9 cellular contexts compared by ENCODE assay signal in genomic region chr7:157355784-157356511, GRCh38. TPM values are rescaled to one million over a fixed set of nuclear protein-coding genes. Genes with fewer than 3 reads are reported as not detected.
DNase-seq lines count a peak whose midpoint lies in the region; ATAC-seq, FAIRE-seq and TF ChIP-seq lines count a peak whose summit lies in the region.
"Had no signal": no experiment of that assay in that cellular context is flagged by ENCODE, and none has a peak within 500 bp of the region (broad histone marks: within the 10 kb centered on the region; RNA-seq: fewer than 3 reads in every experiment).

No MANE protein-coding gene starts in this region.

- peaks cover 99% of the 10 kb centered on the region for H4K20me1 ChIP-seq in Loucy (ENCODE audit: insufficient read depth, low read length, poor library complexity, severe bottlenecking)

- TF ChIP-seq POLR2A in A549 (IDR thresholded peaks at IDR 0.05; ENCODE audit: low read length) = no peak

- H3K36me3 ChIP-seq in Loucy (ENCODE audit: insufficient read depth, low read length) (peaks cover 61% of the 10 kb centered on the region; the same call in 1 of the 2 replicates), mesendoderm (ENCODE audit: control insufficient read depth, insufficient read depth, low read length) (peaks cover 4% of the 10 kb centered on the region), brain microvascular endothelial cell (replicated peaks) (peaks cover 21% of the 10 kb centered on the region), colonic mucosa (no peaks in the 10 kb centered on the region)

- peak overlapping the region; percentile 62 for H3K56ac ChIP-seq in mesendoderm (ENCODE audit: low read length)

- no peak overlapping the region for H3K4me3 ChIP-seq in A549
- H3K4me3 ChIP-seq in Loucy (ENCODE audit: low read length, poor library complexity, severe bottlenecking) = no peak overlapping the region
- peak overlapping the region; percentile 43 for H3K4me3 ChIP-seq in coronary artery
- H3K4me3 ChIP-seq in mesendoderm (ENCODE audit: low read length) = no peak overlapping the region
- H3K4me3 ChIP-seq in brain microvascular endothelial cell (ENCODE audit: low read depth, low read length) = no peak overlapping the region
- no peak overlapping the region for H3K4me3 ChIP-seq in colonic mucosa
- H3K4me3 ChIP-seq: Peyer's patch had no signal

- H2AK5ac ChIP-seq in mesendoderm (ENCODE audit: low read length) = no peak overlapping the region

- peak overlapping the region in 1 of 2 experiments; percentile 4; a peak in 2 of 6 replicates for H3K27ac ChIP-seq in A549
- H3K27ac ChIP-seq in coronary artery = peak overlapping the region; percentile 44 to 62
- no peak overlapping the region for H3K27ac ChIP-seq in mesendoderm (ENCODE audit: low read depth, low read length)
- H3K27ac ChIP-seq in brain microvascular endothelial cell = no peak overlapping the region
- no peak overlapping the region for H3K27ac ChIP-seq in colonic mucosa
- H3K27ac ChIP-seq: Peyer's patch had no signal

- peaks cover 17% of the 10 kb centered on the region for H3K79me1 ChIP-seq in mesendoderm (ENCODE audit: low read length)

- peak overlapping the region; percentile 92 for H3K23ac ChIP-seq in mesendoderm (ENCODE audit: low read length)

- H4K5ac ChIP-seq in mesendoderm (ENCODE audit: low read length) = no peak overlapping the region

- H2BK120ac ChIP-seq in mesendoderm (ENCODE audit: low read depth, low read length) = no peak overlapping the region

- no peak for TF ChIP-seq RAD21 in A549 (conservative IDR thresholded peaks at IDR 0.05 in 1 of 2, IDR thresholded peaks at IDR 0.05 in 1 of 2)

- FAIRE-seq in A549 (lab: Jason Lieb, UNC) = no peak

- ATAC-seq in A549 = peak; percentile 33 to 39; a peak in 5 of 6 replicates

- no peak overlapping the region for H2BK15ac ChIP-seq in mesendoderm (replicated peaks; ENCODE audit: low read depth)

- H3K9me3 ChIP-seq in A549 = no peaks in the 10 kb centered on the region
- H3K9me3 ChIP-seq in Loucy (ENCODE audit: insufficient read depth, low read depth, low read length) = no peaks in the 10 kb centered on the region
- H3K9me3 ChIP-seq in colonic mucosa = no peaks in the 10 kb centered on the region
- H3K9me3 ChIP-seq: Peyer's patch had no signal

- H4K8ac ChIP-seq in mesendoderm (ENCODE audit: low read depth, low read length) = no peak overlapping the region

- intact Hi-C loops in colonic mucosa (cut with DNase I) = no loop called here

- no peak overlapping the region for H3K18ac ChIP-seq in mesendoderm (ENCODE audit: low read length)

- TF ChIP-seq EP300 in A549 (IDR thresholded peaks at IDR 0.05) = no peak

- CTCF ChIA-PET in A549 (lab: Yijun Ruan, JAX) = interaction anchor here (0.9 to 2.4 kb wide), 4 partner anchors 10 to 47 kb away, joined by 3 to 9 read pairs (median 4); no protein-coding TSS in a partner anchor

- POLR2A ChIA-PET in A549 (lab: Yijun Ruan, JAX) = no interaction called here

- H3K4me2 ChIP-seq in A549 (no peak overlapping the region), Loucy (ENCODE audit: low read depth, low read length, poor library complexity, severe bottlenecking) (peak overlapping the region; percentile 8), mesendoderm (ENCODE audit: low read length) (no peak overlapping the region)

- H3K79me2 ChIP-seq in Loucy (ENCODE audit: insufficient read depth, low read length) = peaks cover 100% of the 10 kb centered on the region
- H3K79me2 ChIP-seq in mesendoderm (ENCODE audit: control insufficient read depth, insufficient read depth, low read length) = peaks cover 89% of the 10 kb centered on the region

- DNase-seq in A549 (ENCODE audit: low read depth in 1 of 2, low spot score in 1 of 2) (no peak), coronary artery (ENCODE audit: low spot score) (no peak), mesendoderm (no peak), brain microvascular endothelial cell (no peak), colonic mucosa (no peak), MV-4-11 (lab: John Stamatoyannopoulos, UW) (no peak)
- no peak for DNase-seq in stimulated activated CD8-positive, alpha-beta memory T cell treated with anti-CD3 and anti-CD28 coated beads, Interleukin-4, amount 100 ng/mL, for 48 hours

- no peaks in the 10 kb centered on the region for H3K27me3 ChIP-seq in Loucy (ENCODE audit: insufficient read depth, low read length, poor library complexity, severe bottlenecking)
- H3K27me3 ChIP-seq in mesendoderm (ENCODE audit: insufficient read depth, low read length, poor library complexity) = no peaks in the 10 kb centered on the region
- no peaks in the 10 kb centered on the region for H3K27me3 ChIP-seq in brain microvascular endothelial cell (replicated peaks)
- H3K27me3 ChIP-seq in colonic mucosa = no peaks in the 10 kb centered on the region
- H3K27me3 ChIP-seq: Peyer's patch had no signal

- H2AFZ ChIP-seq in Loucy (ENCODE audit: low read length) = no peak overlapping the region

- WGBS in A549 (ENCODE audit: missing lambda C conversion rate) = 84% methylated on average over 15 of the region's 15 CpGs
- no CpG with 5 or more reads among the region's 15 CpGs for WGBS in mesendoderm (ENCODE audit: extremely low coverage, insufficient coverage, low lambda C conversion rate)

- H3K9me2 ChIP-seq in Loucy (replicated peaks; ENCODE audit: low read depth, low read length) = no peaks in the 10 kb centered on the region

- H3K9ac ChIP-seq in Loucy (ENCODE audit: low read depth, low read length, poor library complexity, severe bottlenecking) (no peak overlapping the region), mesendoderm (ENCODE audit: low read length) (no peak overlapping the region), colonic mucosa (ENCODE audit: low read depth in 2 of 2, low read length in 2 of 2) (no peak overlapping the region)

- H2BK5ac ChIP-seq in mesendoderm (ENCODE audit: low read length) = no peak overlapping the region

- H3K4me1 ChIP-seq in A549 (peaks cover 13% of the 10 kb centered on the region; the same call in 2 of the 3 replicates), Loucy (ENCODE audit: insufficient read depth, low read length, poor library complexity, severe bottlenecking) (peaks cover 6% of the 10 kb centered on the region), mesendoderm (ENCODE audit: control insufficient read depth, low read depth, low read length) (peaks cover 2% of the 10 kb centered on the region), colonic mucosa (peaks cover 9% of the 10 kb centered on the region)

- no peaks in the 10 kb centered on the region for H3F3A ChIP-seq in Loucy (ENCODE audit: low read depth)

- no peak overlapping the region for H3K4ac ChIP-seq in mesendoderm (ENCODE audit: low read depth, low read length)

- in situ Hi-C loops in brain microvascular endothelial cell (cut with HindIII; ENCODE audit: low pct_ligation_motif_present, low sequenced_read_pairs) = no loop called here

- TF ChIP-seq CTCF in A549 (IDR thresholded peaks at IDR 0.05) = no peak
- no peak for TF ChIP-seq CTCF in Loucy (conservative IDR thresholded peaks at IDR 0.05; ENCODE audit: low read length)
- no peak for TF ChIP-seq CTCF in coronary artery (IDR thresholded peaks at IDR 0.05)
- no peak for TF ChIP-seq CTCF in brain microvascular endothelial cell (IDR thresholded peaks at IDR 0.05; ENCODE audit: low read depth, low read length, missing control alignments)
- TF ChIP-seq CTCF in colonic mucosa (IDR thresholded peaks at IDR 0.05) = no peak

TF ChIP-seq in A549, 52 proteins besides CTCF, POLR2A, EP300 and RAD21:
- TF ChIP-seq CHD4 (IDR thresholded peaks at IDR 0.05; ENCODE audit: borderline replicate concordance) (no peak), JUNB (IDR thresholded peaks at IDR 0.05) (no peak), BCL3 (IDR thresholded peaks at IDR 0.05) (no peak)

RNA-seq across cellular contexts. Expression of gene DNAJB6, which starts 19.1 kb away (rescaled TPM):
- polyA plus RNA-seq in A549 (2011; rRNA removed) = 71.2 and 117 TPM in 2 replicates
- polyA plus RNA-seq in A549 (2012; cell fraction: cytosol; rRNA removed) = 58.0 and 60.0 TPM in 2 replicates
- polyA plus RNA-seq in A549 (2012; cell fraction: nucleus; rRNA removed) = 64.6 and 79.2 TPM in 2 replicates
- polyA plus RNA-seq in A549 (2017; fragmentation: RNase III; extraction: RNeasy Plus Mini Kit Qiagen cat#74134 plus additional on column Dnase treatment) = 128 to 136 TPM (median 131 TPM) in 3 replicates
- 19.9 and 22.8 TPM in 2 replicates for polyA minus RNA-seq in A549 (2011; rRNA and poly(A)+ RNA removed)
- 222 TPM for polyA plus RNA-seq in mesendoderm (2013, experiment 1 of 2)
- polyA plus RNA-seq in mesendoderm (2013, experiment 2 of 2) = 221 TPM
- total RNA-seq in colonic mucosa = 10 to 100 TPM; 78.0 to 81.8 TPM

Comparison
In these comparisons a context has a peak if more than half of its experiments do, and no peak if none do; other contexts are left out.
1. H3K27ac ChIP-seq: peak in coronary artery (2 of 2); none in mesendoderm (single experiment), brain microvascular endothelial cell (single experiment) and colonic mucosa (single experiment).